Comparison of ENCODE assay signal across 15 cellular contexts in genomic region chr4:3255611-3256186, GRCh38. TPM values are rescaled to one million over a fixed set of nuclear protein-coding genes. Genes with fewer than 3 reads are reported as not detected.
DNase-seq lines count a peak whose midpoint lies in the region; ATAC-seq and TF ChIP-seq lines count a peak whose summit lies in the region.
"Had no signal": no experiment of that assay in that cellular context is flagged by ENCODE, and none has a peak within 500 bp of the region (broad histone marks: within the 10 kb centered on the region; RNA-seq: fewer than 3 reads in every experiment).

No MANE protein-coding gene starts in this region.

- H3K27ac Mint-ChIP-seq in chondrocyte (ENCODE audit: unreplicated experiment), result no peak overlapping the region
- H3K27ac Mint-ChIP-seq in stimulated activated naive B cell treated with anti-CD40 and anti-IgM and Interleukin-4, amounts not matched to agents 10 μg/mL and 1 μg/mL and 100 μg/mL, for 72 hours, result no peak overlapping the region
- H3K27ac Mint-ChIP-seq: activated naive CD8-positive, alpha-beta T cell treated with anti-CD3 and anti-CD28 coated beads, Interleukin-2, amount 10 ng/mL, durations not matched to agents 7 days and 5 days; HFFc6; nephron had no signal

- WGBS in heart left ventricle, 4 donors, result 95 to 97% (median 97%) methylated on average over 31 to 36 of the region's 36 CpGs

- no peak overlapping the region for H3K27ac ChIP-seq in heart left ventricle
- no peak overlapping the region for H3K27ac ChIP-seq in right atrium auricular region
- H3K27ac ChIP-seq: esophagus muscularis mucosa, stomach had no signal

- no peaks in the 10 kb centered on the region for H3K27me3 ChIP-seq in heart left ventricle
- no peaks in the 10 kb centered on the region for H3K27me3 ChIP-seq in right atrium auricular region
- H3K27me3 ChIP-seq: esophagus muscularis mucosa, stomach had no signal

- ATAC-seq in heart left ventricle, result no peak
- no peak for ATAC-seq in omental fat pad (ENCODE audit: low FRiP score)
- ATAC-seq in stimulated activated naive B cell treated with anti-CD40 and anti-IgM and Interleukin-4, amounts not matched to agents 10 μg/mL and 1 μg/mL and 100 μg/mL, for 72 hours (replicated peaks), result no peak

- TF ChIP-seq CTCF in heart left ventricle (IDR thresholded peaks at IDR 0.05) (no peak), right atrium auricular region (IDR thresholded peaks at IDR 0.05) (no peak), chondrocyte (IDR thresholded peaks at IDR 0.05) (no peak), omental fat pad (IDR thresholded peaks at IDR 0.05) (no peak)

- no peak overlapping the region for H3K4me3 Mint-ChIP-seq in chondrocyte (ENCODE audit: unreplicated experiment)
- H3K4me3 Mint-ChIP-seq in stimulated activated naive B cell treated with anti-CD40 and anti-IgM and Interleukin-4, amounts not matched to agents 10 μg/mL and 1 μg/mL and 100 μg/mL, for 72 hours, result no peak overlapping the region
- H3K4me3 Mint-ChIP-seq: activated naive CD8-positive, alpha-beta T cell treated with anti-CD3 and anti-CD28 coated beads, Interleukin-2, amount 10 ng/mL, durations not matched to agents 7 days and 5 days; HFFc6; nephron had no signal

- no peaks in the 10 kb centered on the region for H3K27me3 Mint-ChIP-seq in chondrocyte (ENCODE audit: low read depth)
- H3K27me3 Mint-ChIP-seq in stimulated activated naive B cell treated with anti-CD40 and anti-IgM and Interleukin-4, amounts not matched to agents 10 μg/mL and 1 μg/mL and 100 μg/mL, for 72 hours, result no peaks in the 10 kb centered on the region
- H3K27me3 Mint-ChIP-seq: activated naive CD8-positive, alpha-beta T cell treated with anti-CD3 and anti-CD28 coated beads, Interleukin-2, amount 10 ng/mL, durations not matched to agents 7 days and 5 days had no signal

- H3K9me3 ChIP-seq in heart left ventricle (no peaks in the 10 kb centered on the region), right atrium auricular region (no peaks in the 10 kb centered on the region)
- H3K9me3 ChIP-seq: esophagus muscularis mucosa, stomach had no signal

- no peak for TF ChIP-seq POLR2A in heart left ventricle (IDR thresholded peaks at IDR 0.05)

- H3K4me3 ChIP-seq in heart left ventricle (no peak overlapping the region), right atrium auricular region (no peak overlapping the region)
- H3K4me3 ChIP-seq: esophagus muscularis mucosa, stomach had no signal

- peaks cover 5% of the 10 kb centered on the region for H3K4me1 Mint-ChIP-seq in chondrocyte (ENCODE audit: low read depth)
- peaks cover 23 to 28% of the 10 kb centered on the region in 2 donors for H3K4me1 Mint-ChIP-seq in stimulated activated naive B cell treated with anti-CD40 and anti-IgM and Interleukin-4, amounts not matched to agents 10 μg/mL and 1 μg/mL and 100 μg/mL, for 72 hours
- H3K4me1 Mint-ChIP-seq: activated naive CD8-positive, alpha-beta T cell treated with anti-CD3 and anti-CD28 coated beads, Interleukin-2, amount 10 ng/mL, durations not matched to agents 7 days and 5 days; nephron had no signal

- DNase-seq in heart left ventricle (peak in 4 of 5 donors; percentile 3 to 53 (median 14)), right atrium auricular region (ENCODE audit: low spot score) (no peak), chondrocyte (ENCODE audit: low spot score) (peak; percentile 76), omental fat pad (ENCODE audit: low spot score) (peak; percentile 14), T-helper 9 cell (no peak), AG20443 (ENCODE audit: low spot score) (no peak)
- no peak for DNase-seq in stimulated activated naive B cell treated with anti-CD40 and anti-IgM and Interleukin-4, amounts not matched to agents 10 μg/mL and 1 μg/mL and 100 μg/mL, for 72 hours
- DNase-seq: activated naive CD8-positive, alpha-beta T cell treated with anti-CD3 and anti-CD28 coated beads, Interleukin-2, amount 10 ng/mL, durations not matched to agents 7 days and 5 days; GDM1; HFFc6; NCI-H1694; NCI-H226 had no signal

- intact Hi-C loops in heart left ventricle (cut with DNase I), result no loop called here

- H3K36me3 Mint-ChIP-seq in chondrocyte (ENCODE audit: low read depth), result peaks cover 2% of the 10 kb centered on the region
- H3K36me3 Mint-ChIP-seq in stimulated activated naive B cell treated with anti-CD40 and anti-IgM and Interleukin-4, amounts not matched to agents 10 μg/mL and 1 μg/mL and 100 μg/mL, for 72 hours, result peaks cover 28 to 42% of the 10 kb centered on the region in 2 donors
- H3K36me3 Mint-ChIP-seq: activated naive CD8-positive, alpha-beta T cell treated with anti-CD3 and anti-CD28 coated beads, Interleukin-2, amount 10 ng/mL, durations not matched to agents 7 days and 5 days had no signal

- no peaks in the 10 kb centered on the region for H3K9me3 Mint-ChIP-seq in chondrocyte (ENCODE audit: low read depth)
- H3K9me3 Mint-ChIP-seq in stimulated activated naive B cell treated with anti-CD40 and anti-IgM and Interleukin-4, amounts not matched to agents 10 μg/mL and 1 μg/mL and 100 μg/mL, for 72 hours, result no peaks in the 10 kb centered on the region
- H3K9me3 Mint-ChIP-seq: activated naive CD8-positive, alpha-beta T cell treated with anti-CD3 and anti-CD28 coated beads, Interleukin-2, amount 10 ng/mL, durations not matched to agents 7 days and 5 days; HFFc6; nephron had no signal

- H3K36me3 ChIP-seq in heart left ventricle (peaks cover 0 to 5% (median 0%) of the 10 kb centered on the region in 9 donors), right atrium auricular region (no peaks in the 10 kb centered on the region)

- no peaks in the 10 kb centered on the region for H3K4me1 ChIP-seq in heart left ventricle
- no peaks in the 10 kb centered on the region for H3K4me1 ChIP-seq in right atrium auricular region
- H3K4me1 ChIP-seq: esophagus muscularis mucosa had no signal

RNA-seq across cellular contexts. Expression of gene MSANTD1, which starts 6.7 kb away (rescaled TPM):
- under 1 TPM in 7 of 9 donors, not detected in 2; 0.30 to 0.93 (median 0.45) TPM for total RNA-seq in heart left ventricle
- polyA plus RNA-seq in heart left ventricle, result under 1 TPM; 0.33 to 0.34 TPM
- not detected for total RNA-seq in right atrium auricular region
- total RNA-seq in chondrocyte, result 0.55 to 1.7 TPM (median 0.64 TPM) in 3 replicates
- 1 to 10 TPM in 2 of 4 donors, under 1 TPM in 2; 0.31 to 1.1 (median 0.86) TPM for total RNA-seq in omental fat pad

RNA-seq across cellular contexts. Expression of gene RGS12, which starts 37.1 kb away (rescaled TPM):
- total RNA-seq in heart left ventricle (10 to 100 TPM in 8 of 9 donors, 1 to 10 TPM in 1; 8.4 to 18.4 (median 14.6) TPM), right atrium auricular region (1 to 10 TPM; 7.0 to 9.9 TPM), chondrocyte (19.0 to 24.2 TPM (median 19.3 TPM) in 3 replicates), omental fat pad (10 to 100 TPM; 11.3 to 27.6 (median 14.6) TPM)
- 10 to 100 TPM; 11.7 to 12.7 TPM for polyA plus RNA-seq in heart left ventricle

Comparison
In these comparisons a context has a peak if more than half of its experiments do, and no peak if none do; other contexts are left out.
1. DNase-seq: peak in heart left ventricle (4 of 5), chondrocyte (single experiment) and omental fat pad (single experiment); none in right atrium auricular region (single experiment), T-helper 9 cell (single experiment), stimulated activated naive B cell treated with anti-CD40 and anti-IgM and Interleukin-4, amounts not matched to agents 10 μg/mL and 1 μg/mL and 100 μg/mL, for 72 hours (single experiment) and AG20443 (single experiment).